ENCODE assay signal across 25 cellular contexts in genomic region chr9:135204177-135204576, GRCh38.
"Had no signal": no experiment of that assay in that cellular context is flagged by ENCODE, and none has a peak within 500 bp of the region (broad histone marks: within the 10 kb centered on the region; RNA-seq: fewer than 3 reads in every experiment).

No MANE protein-coding gene starts in this region.

- H3K27me3 ChIP-seq: colonic mucosa had no signal

- H3K4me3 ChIP-seq: colonic mucosa, esophagus squamous epithelium, gastrocnemius medialis, heart right ventricle, lower lobe of right lung, mucosa of descending colon had no signal

- H3K36me3 ChIP-seq: colonic mucosa, esophagus squamous epithelium, gastrocnemius medialis, heart right ventricle, lower lobe of right lung had no signal

- FAIRE-seq: endometrium, islet of Langerhans, keratinocyte had no signal

- H3K27ac ChIP-seq: colonic mucosa, epithelial cell of prostate, esophagus squamous epithelium, gastrocnemius medialis, heart right ventricle, lower lobe of right lung had no signal

- ATAC-seq: effector memory CD8-positive, alpha-beta T cell; gastrocnemius medialis; heart right ventricle; left cardiac atrium; left lobe of liver; left ventricle myocardium superior; mucosa of descending colon had no signal

- H3K9me3 ChIP-seq: colonic mucosa, esophagus squamous epithelium, gastrocnemius medialis, heart right ventricle, lower lobe of right lung, mucosa of descending colon had no signal

- H3K4me1 ChIP-seq: colonic mucosa, esophagus squamous epithelium, gastrocnemius medialis, heart right ventricle, lower lobe of right lung had no signal

- DNase-seq: colonic mucosa; cortex of kidney; effector CD8-positive, alpha-beta T cell; effector memory CD8-positive, alpha-beta T cell; endodermal cell; erythroblast; esophagus squamous epithelium; foreskin fibroblast; foreskin melanocyte; gastrocnemius medialis; glutamatergic neuron; head of caudate nucleus; heart right ventricle; hippocampal formation; left cardiac atrium; left ventricle myocardium superior; lower lobe of right lung; mesenchymal stem cell; mucosa of descending colon; naive B cell had no signal
